ENCODE assay signal across 15 cellular contexts in genomic region chr4:70712604-70713452, GRCh38. TPM values are rescaled to one million over a fixed set of nuclear protein-coding genes. Genes with fewer than 3 reads are reported as not detected.
DNase-seq lines count a peak whose midpoint lies in the region; ATAC-seq and TF ChIP-seq lines count a peak whose summit lies in the region.
"Had no signal": no experiment of that assay in that cellular context is flagged by ENCODE, and none has a peak within 500 bp of the region (broad histone marks: within the 10 kb centered on the region; RNA-seq: fewer than 3 reads in every experiment).

No MANE protein-coding gene starts in this region.

- no peak overlapping the region for H3K27ac ChIP-seq in testis

- peak overlapping the region; percentile 99 for H3K27ac Mint-ChIP-seq in stimulated activated naive B cell treated with anti-CD40 and anti-IgM and Interleukin-4, amounts not matched to agents 10 μg/mL and 1 μg/mL and 100 μg/mL, for 72 hours
- H3K27ac Mint-ChIP-seq: activated naive CD4-positive, alpha-beta T cell treated with anti-CD3 and anti-CD28 coated beads, Interleukin-2, amount 50 U/mL, for 72 hours had no signal

- H3K9me3 Mint-ChIP-seq in stimulated activated naive B cell treated with anti-CD40 and anti-IgM and Interleukin-4, amounts not matched to agents 10 μg/mL and 1 μg/mL and 100 μg/mL, for 72 hours = no peaks in the 10 kb centered on the region
- H3K9me3 Mint-ChIP-seq: activated naive CD4-positive, alpha-beta T cell treated with anti-CD3 and anti-CD28 coated beads, Interleukin-2, amount 50 U/mL, for 72 hours; immature natural killer cell had no signal

- H3K4me3 Mint-ChIP-seq in stimulated activated naive B cell treated with anti-CD40 and anti-IgM and Interleukin-4, amounts not matched to agents 10 μg/mL and 1 μg/mL and 100 μg/mL, for 72 hours = peak overlapping the region; percentile 59 to 80
- H3K4me3 Mint-ChIP-seq: immature natural killer cell had no signal

- H3K27me3 Mint-ChIP-seq in stimulated activated naive B cell treated with anti-CD40 and anti-IgM and Interleukin-4, amounts not matched to agents 10 μg/mL and 1 μg/mL and 100 μg/mL, for 72 hours = no peaks in the 10 kb centered on the region

- intact Hi-C loops in testis (cut with DNase I; ENCODE audit: low total_unique reads) = no loop called here

- no peaks in the 10 kb centered on the region for H3K9me3 ChIP-seq in testis
- H3K9me3 ChIP-seq: transverse colon had no signal

- no peaks in the 10 kb centered on the region for H3K4me1 ChIP-seq in testis

- no peaks in the 10 kb centered on the region for H3K27me3 ChIP-seq in testis
- H3K27me3 ChIP-seq: transverse colon had no signal

- WGBS in testis, 2 donors = 86 to 92% methylated on average over 7 of the region's 7 CpGs

- TF ChIP-seq CTCF in epithelial cell of proximal tubule (conservative IDR thresholded peaks at IDR 0.05; ENCODE audit: low read depth, low read length) (no peak), testis (IDR thresholded peaks at IDR 0.05) (no peak)

- peaks cover 11 to 15% of the 10 kb centered on the region in 2 donors for H3K36me3 Mint-ChIP-seq in stimulated activated naive B cell treated with anti-CD40 and anti-IgM and Interleukin-4, amounts not matched to agents 10 μg/mL and 1 μg/mL and 100 μg/mL, for 72 hours
- H3K36me3 Mint-ChIP-seq: activated naive CD4-positive, alpha-beta T cell treated with anti-CD3 and anti-CD28 coated beads, Interleukin-2, amount 50 U/mL, for 72 hours had no signal

- peaks cover 38 to 69% of the 10 kb centered on the region in 2 donors for H3K4me1 Mint-ChIP-seq in stimulated activated naive B cell treated with anti-CD40 and anti-IgM and Interleukin-4, amounts not matched to agents 10 μg/mL and 1 μg/mL and 100 μg/mL, for 72 hours

- H3K36me3 ChIP-seq in testis (ENCODE audit: low read depth, missing control alignments) = no peaks in the 10 kb centered on the region
- H3K36me3 ChIP-seq: transverse colon had no signal

- ATAC-seq in GM18867 (IDR thresholded peaks at IDR 0.05; ENCODE audit: unreplicated experiment) (peak; percentile 10), HG03469 (IDR thresholded peaks at IDR 0.05; ENCODE audit: unreplicated experiment) (peak; percentile 2), HG03139 (IDR thresholded peaks at IDR 0.05; ENCODE audit: unreplicated experiment) (no peak)
- no peak for ATAC-seq in stimulated activated naive B cell treated with anti-CD40 and anti-IgM and Interleukin-4, amounts not matched to agents 10 μg/mL and 1 μg/mL and 100 μg/mL, for 72 hours (replicated peaks)

- DNase-seq in epithelial cell of proximal tubule (ENCODE audit: low read depth) = no peak
- no peak for DNase-seq in stimulated activated naive B cell treated with anti-CD40 and anti-IgM and Interleukin-4, amounts not matched to agents 10 μg/mL and 1 μg/mL and 100 μg/mL, for 72 hours
- DNase-seq in testis = no peak
- no peak for DNase-seq in NCI-H1930 (lab: John Stamatoyannopoulos, UW)
- DNase-seq: activated CD4-positive, CD25-positive, alpha-beta regulatory T cell; activated CD8-positive, alpha-beta memory T cell treated with anti-CD3 and anti-CD28 coated beads, Interleukin-2, amount 50 U/mL, for 4 hours; foreskin melanocyte; immature natural killer cell; stimulated activated CD4-positive, alpha-beta T cell treated with anti-CD3 and anti-CD28 coated beads, Interleukin-15, amount 100 ng/mL, for 24 hours; transverse colon had no signal

- H3K4me3 ChIP-seq in epithelial cell of proximal tubule (ENCODE audit: low read depth, low read length) (peak overlapping the region; percentile 35), testis (no peak overlapping the region)
- H3K4me3 ChIP-seq: transverse colon had no signal

- no peak for TF ChIP-seq POLR2A in testis (IDR thresholded peaks at IDR 0.05)

RNA-seq across cellular contexts. Expression of gene RUFY3, which starts 8.9 kb away (rescaled TPM):
- 22.9 and 24.9 TPM in 2 replicates for total RNA-seq in epithelial cell of proximal tubule
- total RNA-seq in testis = 100 to 1,000 TPM; 220 to 247 TPM
- 84.7 TPM for polyA plus RNA-seq in testis (ENCODE audit: insufficient read depth, low read depth, low replicate concordance)

RNA-seq across cellular contexts. Expression of gene UTP3, which starts 24.5 kb away (rescaled TPM):
- total RNA-seq in epithelial cell of proximal tubule = 28.0 and 29.0 TPM in 2 replicates
- 10 to 100 TPM; 25.4 to 26.0 TPM for total RNA-seq in testis
- 18.5 TPM for polyA plus RNA-seq in testis (ENCODE audit: insufficient read depth, low read depth, low replicate concordance)

RNA-seq across cellular contexts. Expression of gene JCHAIN, which starts 46.5 kb away (rescaled TPM):
- total RNA-seq in epithelial cell of proximal tubule (0.29 TPM in 1 of 2 replicates, not detected in the other), testis (under 1 TPM in 1 of 2 donors, not detected in 1; 0.99 TPM)
- 34.0 TPM for polyA plus RNA-seq in testis (ENCODE audit: insufficient read depth, low read depth, low replicate concordance)
- total RNA-seq: HT1080 had no signal

Comparison
In these comparisons a context has a peak if more than half of its experiments do, and no peak if none do; other contexts are left out.
1. ATAC-seq: peak in GM18867 (single experiment) and HG03469 (single experiment); none in stimulated activated naive B cell treated with anti-CD40 and anti-IgM and Interleukin-4, amounts not matched to agents 10 μg/mL and 1 μg/mL and 100 μg/mL, for 72 hours (0 of 2) and HG03139 (single experiment).